In genomic region chr17:32116937-32117336, GRCh38 we compare ENCODE assay signal across 21 cellular contexts.
"Had no signal": no experiment of that assay in that cellular context is flagged by ENCODE, and none has a peak within 500 bp of the region (broad histone marks: within the 10 kb centered on the region; RNA-seq: fewer than 3 reads in every experiment).

No MANE protein-coding gene starts in this region.

- H3K4me3 ChIP-seq: esophagus squamous epithelium, hepatocyte, stomach, testis, upper lobe of left lung had no signal

- DNase-seq: activated CD4-positive, alpha-beta memory T cell treated with anti-CD3 and anti-CD28 coated beads, Interleukin-2, amount 10 ng/mL, durations not matched to agents 7 days and 5 days; activated CD4-positive, alpha-beta T cell treated with anti-CD3 and anti-CD28 coated beads for 4 hours; activated CD8-positive, alpha-beta memory T cell treated with anti-CD3 and anti-CD28 coated beads, Interleukin-2, amount 50 U/mL, for 4 hours; activated naive CD4-positive, alpha-beta T cell; activated naive CD8-positive, alpha-beta T cell treated with anti-CD3 and anti-CD28 coated beads, Interleukin-2, amount 10 ng/mL, durations not matched to agents 7 days and 5 days; activated T-cell treated with anti-CD3 and anti-CD28 coated beads, Interleukin-2, amount 50 U/mL, for 48 hours; central memory CD4-positive, alpha-beta T cell; cortex of kidney; effector CD4-positive, alpha-beta T cell; esophagus squamous epithelium; islet precursor cell; midbrain; testis; upper lobe of left lung had no signal

- H3K4me3 Mint-ChIP-seq: activated CD4-positive, alpha-beta memory T cell treated with anti-CD3 and anti-CD28 coated beads, Interleukin-2, amount 10 ng/mL, durations not matched to agents 7 days and 5 days; activated naive CD8-positive, alpha-beta T cell treated with anti-CD3 and anti-CD28 coated beads, Interleukin-2, amount 10 ng/mL, durations not matched to agents 7 days and 5 days; brain; neural crest cell; WTC11 had no signal

- H3K4me1 Mint-ChIP-seq: activated CD4-positive, alpha-beta memory T cell treated with anti-CD3 and anti-CD28 coated beads, Interleukin-2, amount 10 ng/mL, durations not matched to agents 7 days and 5 days had no signal

- H3K9me3 Mint-ChIP-seq: activated CD4-positive, alpha-beta memory T cell treated with anti-CD3 and anti-CD28 coated beads, Interleukin-2, amount 10 ng/mL, durations not matched to agents 7 days and 5 days; activated naive CD8-positive, alpha-beta T cell treated with anti-CD3 and anti-CD28 coated beads, Interleukin-2, amount 10 ng/mL, durations not matched to agents 7 days and 5 days; neural crest cell; WTC11 had no signal

- H3K27ac ChIP-seq: esophagus squamous epithelium, hepatocyte, stomach, testis, upper lobe of left lung had no signal

- ATAC-seq: left lobe of liver, sciatic nerve, WTC11 had no signal

- H3K27me3 Mint-ChIP-seq: brain had no signal

- H3K27ac Mint-ChIP-seq: activated CD4-positive, alpha-beta memory T cell treated with anti-CD3 and anti-CD28 coated beads, Interleukin-2, amount 10 ng/mL, durations not matched to agents 7 days and 5 days; activated naive CD8-positive, alpha-beta T cell treated with anti-CD3 and anti-CD28 coated beads, Interleukin-2, amount 10 ng/mL, durations not matched to agents 7 days and 5 days; WTC11 had no signal

- H3K36me3 Mint-ChIP-seq: activated naive CD8-positive, alpha-beta T cell treated with anti-CD3 and anti-CD28 coated beads, Interleukin-2, amount 10 ng/mL, durations not matched to agents 7 days and 5 days; brain; WTC11 had no signal
